ENCODE assay signal across 20 cellular contexts in genomic region chr7:46259947-46260346, GRCh38.
"Had no signal": no experiment of that assay in that cellular context is flagged by ENCODE, and none has a peak within 500 bp of the region (broad histone marks: within the 10 kb centered on the region; RNA-seq: fewer than 3 reads in every experiment).

No MANE protein-coding gene starts in this region.

- H3K27me3 ChIP-seq: dorsolateral prefrontal cortex, hepatocyte, right lobe of liver, testis, tibial nerve had no signal

- H3K4me1 ChIP-seq: psoas muscle, right lobe of liver, testis, tibial nerve had no signal

- H3K79me2 ChIP-seq: hepatocyte had no signal

- H3K27ac Mint-ChIP-seq: naive thymus-derived CD4-positive, alpha-beta T cell; nephron progenitor cell; stimulated activated naive B cell treated with anti-CD40 and anti-IgM and Interleukin-4, amounts not matched to agents 10 μg/mL and 1 μg/mL and 100 μg/mL, for 72 hours; stimulated activated naive CD8-positive, alpha-beta T cell treated with anti-CD3 and anti-CD28 coated beads, Interleukin-15, amount 100 ng/mL, for 72 hours had no signal

- H3K36me3 ChIP-seq: right lobe of liver, tibial nerve had no signal

- ATAC-seq: left cardiac atrium; left ventricle myocardium superior; naive thymus-derived CD4-positive, alpha-beta T cell; psoas muscle; right lobe of liver; stimulated activated naive B cell treated with anti-CD40 and anti-IgM and Interleukin-4, amounts not matched to agents 10 μg/mL and 1 μg/mL and 100 μg/mL, for 72 hours; stimulated activated naive CD8-positive, alpha-beta T cell treated with anti-CD3 and anti-CD28 coated beads, Interleukin-15, amount 100 ng/mL, for 72 hours had no signal

- H3K4me1 Mint-ChIP-seq: nephron progenitor cell; stimulated activated naive B cell treated with anti-CD40 and anti-IgM and Interleukin-4, amounts not matched to agents 10 μg/mL and 1 μg/mL and 100 μg/mL, for 72 hours; stimulated activated naive CD8-positive, alpha-beta T cell treated with anti-CD3 and anti-CD28 coated beads, Interleukin-15, amount 100 ng/mL, for 72 hours had no signal

- H3K4me3 ChIP-seq: dorsolateral prefrontal cortex, hepatocyte, psoas muscle, right lobe of liver, testis, tibial nerve had no signal

- H3K4me3 Mint-ChIP-seq: nephron progenitor cell; stimulated activated naive B cell treated with anti-CD40 and anti-IgM and Interleukin-4, amounts not matched to agents 10 μg/mL and 1 μg/mL and 100 μg/mL, for 72 hours; stimulated activated naive CD8-positive, alpha-beta T cell treated with anti-CD3 and anti-CD28 coated beads, Interleukin-15, amount 100 ng/mL, for 72 hours had no signal

- H3K9me3 ChIP-seq: testis had no signal

- H3K4me2 ChIP-seq: hepatocyte had no signal

- H3K27ac ChIP-seq: dorsolateral prefrontal cortex, hepatocyte, psoas muscle, right lobe of liver, testis, tibial nerve had no signal

- DNase-seq: cortex of kidney; dorsolateral prefrontal cortex; effector CD8-positive, alpha-beta T cell; foreskin melanocyte; head of caudate nucleus; kidney; left cardiac atrium; left ventricle myocardium superior; naive thymus-derived CD4-positive, alpha-beta T cell; nephron progenitor cell; psoas muscle; retina; right lobe of liver; stimulated activated CD4-positive, alpha-beta T cell treated with anti-CD3 and anti-CD28 coated beads, Interleukin-1b, Interleukin-23, amount 100 ng/mL, for 48 hours; stimulated activated CD4-positive, alpha-beta T cell treated with anti-CD3 and anti-CD28 coated beads, Interleukin-4, amount 100 ng/mL, for 4 hours; stimulated activated naive B cell treated with anti-CD40 and anti-IgM and Interleukin-4, amounts not matched to agents 10 μg/mL and 1 μg/mL and 100 μg/mL, for 72 hours; stimulated activated naive CD8-positive, alpha-beta T cell treated with anti-CD3 and anti-CD28 coated beads, Interleukin-15, amount 100 ng/mL, for 72 hours; testis had no signal

- H3K27me3 Mint-ChIP-seq: naive thymus-derived CD4-positive, alpha-beta T cell; stimulated activated naive B cell treated with anti-CD40 and anti-IgM and Interleukin-4, amounts not matched to agents 10 μg/mL and 1 μg/mL and 100 μg/mL, for 72 hours; stimulated activated naive CD8-positive, alpha-beta T cell treated with anti-CD3 and anti-CD28 coated beads, Interleukin-15, amount 100 ng/mL, for 72 hours had no signal

- H2AFZ ChIP-seq: hepatocyte had no signal
